1 cellular context compared by ENCODE assay signal in the genomic region with DNA sequence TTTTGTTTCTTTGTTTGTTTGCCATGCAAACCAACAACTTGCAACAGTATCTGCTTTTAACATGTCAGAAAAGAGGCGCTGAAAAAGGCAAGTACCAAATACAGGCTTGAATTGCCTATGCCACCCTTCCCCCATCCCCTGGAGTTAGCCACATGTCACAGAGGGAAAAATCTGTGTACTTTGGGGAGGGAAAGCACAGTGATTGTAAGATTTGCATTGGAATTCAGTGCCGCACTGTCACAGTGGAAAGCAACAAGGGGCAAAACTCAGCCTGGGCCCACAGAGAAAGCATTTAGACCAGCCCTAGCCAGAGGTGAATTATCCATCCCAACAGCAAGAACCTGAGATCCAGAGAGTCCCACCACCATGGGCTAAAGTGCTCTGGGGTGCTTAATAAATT.
TF ChIP-seq lines count a peak whose summit lies in the region.

No MANE protein-coding gene starts in this region.

TF ChIP-seq in GM23338, 12 proteins besides CTCF, POLR2A, EP300 and RAD21 (continued from another document):
- TF ChIP-seq, protein P1, sequence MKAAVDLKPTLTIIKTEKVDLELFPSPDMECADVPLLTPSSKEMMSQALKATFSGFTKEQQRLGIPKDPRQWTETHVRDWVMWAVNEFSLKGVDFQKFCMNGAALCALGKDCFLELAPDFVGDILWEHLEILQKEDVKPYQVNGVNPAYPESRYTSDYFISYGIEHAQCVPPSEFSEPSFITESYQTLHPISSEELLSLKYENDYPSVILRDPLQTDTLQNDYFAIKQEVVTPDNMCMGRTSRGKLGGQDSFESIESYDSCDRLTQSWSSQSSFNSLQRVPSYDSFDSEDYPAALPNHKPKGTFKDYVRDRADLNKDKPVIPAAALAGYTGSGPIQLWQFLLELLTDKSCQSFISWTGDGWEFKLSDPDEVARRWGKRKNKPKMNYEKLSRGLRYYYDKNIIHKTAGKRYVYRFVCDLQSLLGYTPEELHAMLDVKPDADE (IDR thresholded peaks at IDR 0.05): no peak
TF ChIP-seq in GM23338: peak in this region for 0.
